In the genomic region with DNA sequence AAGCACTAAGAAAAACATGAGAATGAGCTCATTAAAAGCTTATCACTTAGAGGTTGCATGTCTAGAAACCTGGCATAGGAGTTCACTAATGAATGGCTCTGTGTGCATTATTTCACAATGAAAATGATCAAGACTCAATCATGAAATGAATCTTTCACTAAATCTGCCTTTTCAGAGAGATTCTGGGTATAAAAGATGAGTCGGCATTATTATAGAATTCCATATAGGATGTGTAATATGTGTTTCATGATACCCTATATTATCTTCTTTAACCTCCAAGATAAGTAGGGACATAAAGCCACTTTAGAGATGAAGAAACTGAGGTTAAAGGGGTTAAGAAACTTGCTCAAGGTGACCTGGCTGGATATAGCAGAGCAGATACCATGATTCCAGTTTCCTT, we compare ENCODE assay signal across 30 cellular contexts.
"Had no signal": no experiment of that assay in that cellular context is flagged by ENCODE, and none has a peak within 500 bp of the region (broad histone marks: within the 10 kb centered on the region; RNA-seq: fewer than 3 reads in every experiment).

No MANE protein-coding gene starts in this region.

- H2AFZ ChIP-seq: neural progenitor cell, parathyroid adenoma had no signal

- H3K79me2 ChIP-seq: parathyroid adenoma had no signal

- FAIRE-seq: urothelium cell line had no signal

- H3K4me2 ChIP-seq: neural progenitor cell, smooth muscle cell had no signal

- H3K27me3 ChIP-seq: neural progenitor cell, ovary, spleen, suprapubic skin, testis, tibial nerve, upper lobe of left lung, vagina had no signal

- H3K4me3 ChIP-seq: neural progenitor cell, ovary, psoas muscle, skin epidermis, smooth muscle cell, spleen, suprapubic skin, testis, tibial nerve, upper lobe of left lung, vagina had no signal

- H3K36me3 ChIP-seq: neural progenitor cell, ovary, spleen, suprapubic skin, tibial nerve, upper lobe of left lung, vagina had no signal

- H3K9me3 ChIP-seq: ovary, psoas muscle, spleen, suprapubic skin, testis, tibial nerve, upper lobe of left lung, vagina had no signal

- H3K9ac ChIP-seq: neural progenitor cell, parathyroid adenoma had no signal

- H3K4me1 ChIP-seq: neural progenitor cell, parathyroid adenoma, psoas muscle, spleen, suprapubic skin, testis, tibial nerve, upper lobe of left lung, vagina had no signal

- H3K27ac ChIP-seq: neural progenitor cell, ovary, parathyroid adenoma, psoas muscle, skin epidermis, spleen, suprapubic skin, testis, tibial nerve, upper lobe of left lung, vagina had no signal

- DNase-seq: naive thymus-derived CD4-positive, alpha-beta T cell; natural killer cell; occipital lobe; ovary; posterior cingulate gyrus; psoas muscle; right cardiac atrium; spleen; stimulated activated CD4-positive, alpha-beta T cell treated with anti-CD3 and anti-CD28 coated beads, Interleukin-12 subunit alpha, Interleukin-12 subunit beta, amount 100 ng/mL, for 4 hours; stimulated activated CD4-positive, alpha-beta T cell treated with anti-CD3 and anti-CD28 coated beads, Interleukin-1b, Interleukin-23, amount 100 ng/mL, for 48 hours; stimulated activated CD4-positive, alpha-beta T cell treated with anti-CD3 and anti-CD28 coated beads, Interleukin-4, amount 100 ng/mL, for 1 hour; stimulated activated CD4-positive, alpha-beta T cell treated with anti-CD3 and anti-CD28 coated beads, Interleukin-4, amount 100 ng/mL, for 4 hours; stimulated activated CD8-positive, alpha-beta memory T cell treated with anti-CD3 and anti-CD28 coated beads, Interleukin-4, amount 100 ng/mL, for 48 hours; stimulated activated naive CD4-positive, alpha-beta T cell; stimulated activated naive CD8-positive, alpha-beta T cell treated with anti-CD3 and anti-CD28 coated beads, Interleukin-15, amount 100 ng/mL, for 72 hours; stimulated activated naive CD8-positive, alpha-beta T cell treated with anti-CD3 and anti-CD28 coated beads, Interleukin-15, Interleukin-2, amounts not matched to agents 100 U/mL and 50 U/mL, for 24 hours; substantia nigra; testis; trophoblast cell; upper lobe of left lung had no signal

- ATAC-seq: naive thymus-derived CD4-positive, alpha-beta T cell; natural killer cell; psoas muscle; right cardiac atrium; sciatic nerve; stimulated activated memory B cell treated with anti-CD40 and anti-IgM and Interleukin-4, amounts not matched to agents 10 μg/mL and 1 μg/mL and 100 μg/mL, for 72 hours; stimulated activated naive CD8-positive, alpha-beta T cell treated with anti-CD3 and anti-CD28 coated beads, Interleukin-15, amount 100 ng/mL, for 72 hours; stimulated activated naive CD8-positive, alpha-beta T cell treated with anti-CD3 and anti-CD28 coated beads, Interleukin-15, Interleukin-2, amounts not matched to agents 100 U/mL and 50 U/mL, for 24 hours had no signal
